Comparison of ENCODE assay signal across 12 cellular contexts in genomic region chr17:79027274-79027924, GRCh38. TPM values are rescaled to one million over a fixed set of nuclear protein-coding genes. Genes with fewer than 3 reads are reported as not detected.
A peak's percentile ranks its signal among the peaks of the same experiment; 100 is the strongest.
DNase-seq lines count a peak whose midpoint lies in the region; ATAC-seq and TF ChIP-seq lines count a peak whose summit lies in the region.
"Had no signal": no experiment of that assay in that cellular context is flagged by ENCODE, and none has a peak within 500 bp of the region (broad histone marks: within the 10 kb centered on the region; RNA-seq: fewer than 3 reads in every experiment).

No MANE protein-coding gene starts in this region.

- H3K36me3 ChIP-seq in Caco-2 (ENCODE audit: control insufficient read depth, insufficient read depth, low read length) (no peaks in the 10 kb centered on the region), heart right ventricle (no peaks in the 10 kb centered on the region)
- H3K36me3 ChIP-seq: HAP-1 had no signal

- peak overlapping the region; percentile 67 for H3K4me3 Mint-ChIP-seq in Caco-2 (ENCODE audit: unreplicated experiment)
- H3K4me3 Mint-ChIP-seq in T-helper 17 cell: no peak overlapping the region

- ATAC-seq in T-helper 17 cell: no peak
- peak in 6 of 8 donors; percentile 1 to 31 (median 7) for ATAC-seq in heart right ventricle
- no peak for ATAC-seq in HG03196 (IDR thresholded peaks at IDR 0.05; ENCODE audit: unreplicated experiment)
- no peak for ATAC-seq in HG02588 (IDR thresholded peaks at IDR 0.05; ENCODE audit: unreplicated experiment)
- ATAC-seq: naive thymus-derived CD8-positive, alpha-beta T cell had no signal

- H3K4me3 ChIP-seq in Caco-2 (ENCODE audit: low read depth, low read length) (peak overlapping the region; percentile 6; the same call in 1 of the 2 replicates), heart right ventricle (peak overlapping the region in 9 of 10 donors; percentile 6 to 83 (median 78))
- H3K4me3 ChIP-seq: HAP-1 had no signal

- TF ChIP-seq CTCF in Caco-2 (IDR thresholded peaks at IDR 0.05; ENCODE audit: insufficient read depth in 1 of 2, low read depth in 1 of 2, low read length in 1 of 2, severe bottlenecking in 1 of 2, unreplicated experiment in 1 of 2) (no peak), heart right ventricle (IDR thresholded peaks at IDR 0.05) (no peak)

- H3K27me3 ChIP-seq in Caco-2 (replicated peaks; ENCODE audit: control insufficient read depth, insufficient read depth, low read length) (no peaks in the 10 kb centered on the region), heart right ventricle (peaks cover 0 to 72% (median 0%) of the 10 kb centered on the region in 7 donors)

- DNase-seq in Caco-2 (peak; percentile 52 to 71), T-helper 17 cell (no peak), heart right ventricle (no peak), retina (peak; percentile 41), NOMO-1 treated with DMSO at 0.1 percent for 48 hours (lab: John Stamatoyannopoulos, UW; ENCODE audit: unreplicated experiment) (no peak), NCI-H1048 (lab: John Stamatoyannopoulos, UW) (no peak)
- DNase-seq: activated gamma-delta T cell treated with Interleukin-2 at 50 U/mL for 16 hours, NCI-H2107 had no signal

- CTCF ChIA-PET in Caco-2 (lab: Charles Lee): interaction anchor here (0.7 to 2.7 kb wide), 7 partner anchors 9 to 61 kb away, joined by 3 to 23 read pairs (median 4); partner anchors contain the start of gene ENGASE

- H3K36me3 Mint-ChIP-seq in Caco-2 (ENCODE audit: insufficient read depth, unreplicated experiment): peaks cover 9% of the 10 kb centered on the region
- H3K36me3 Mint-ChIP-seq in T-helper 17 cell (ENCODE audit: low read depth): peaks cover 6% of the 10 kb centered on the region

- H3K27ac Mint-ChIP-seq in Caco-2 (ENCODE audit: unreplicated experiment) (peak overlapping the region; percentile 98), T-helper 17 cell (peak overlapping the region; percentile 51)
- H3K27ac Mint-ChIP-seq: naive thymus-derived CD8-positive, alpha-beta T cell had no signal

- H3K27ac ChIP-seq in heart right ventricle: peak overlapping the region; percentile 28 to 95 (median 90)

- H3K4me1 Mint-ChIP-seq in Caco-2 (ENCODE audit: low read depth, unreplicated experiment) (peaks cover 37% of the 10 kb centered on the region), T-helper 17 cell (peaks cover 10% of the 10 kb centered on the region)

- peaks cover 44% of the 10 kb centered on the region for H3K4me1 ChIP-seq in Caco-2
- peaks cover 38 to 74% (median 61%) of the 10 kb centered on the region in 9 donors for H3K4me1 ChIP-seq in heart right ventricle

- H3K9me3 ChIP-seq in Caco-2 (no peaks in the 10 kb centered on the region), T-helper 17 cell (ENCODE audit: control insufficient read depth, low read length, poor library complexity, severe bottlenecking) (no peaks in the 10 kb centered on the region), heart right ventricle (no peaks in the 10 kb centered on the region)
- H3K9me3 ChIP-seq: HAP-1 had no signal

- POLR2A ChIA-PET in Caco-2 (lab: Charles Lee): interaction anchor here (0.6 to 1.8 kb wide), 5 partner anchors 18 to 296 kb away, joined by 3 to 11 read pairs (median 5); partner anchors contain the start of genes CANT1 and ENGASE

- WGBS in heart right ventricle, 2 donors: 4 to 7% methylated on average over 10 of the region's 10 CpGs

- H3K9me3 Mint-ChIP-seq in Caco-2 (ENCODE audit: unreplicated experiment): no peaks in the 10 kb centered on the region
- H3K9me3 Mint-ChIP-seq: naive thymus-derived CD8-positive, alpha-beta T cell had no signal

- intact Hi-C loops in Caco-2 (cut with micrococcal nuclease; ENCODE audit: unreplicated experiment): no loop called here
- intact Hi-C loops in heart right ventricle (cut with DNase I): loop anchor here in 1 of 10 donors (10.0 kb wide), 1 partner anchor 47 kb away; the partner anchor contains the start of gene ENGASE

- TSS peak; percentile 41 for BruUV-seq in Caco-2 (replicated peaks; lab: Mats Ljungman, UMichigan)

- H3K27me3 Mint-ChIP-seq in Caco-2 (ENCODE audit: insufficient read depth, unreplicated experiment) (no peaks in the 10 kb centered on the region), T-helper 17 cell (peaks cover 51% of the 10 kb centered on the region)

RNA-seq across cellular contexts. Expression of gene C1QTNF1, which starts 3.4 kb away (rescaled TPM):
- total RNA-seq in Caco-2 (2022) (16.1 and 19.9 TPM in 2 replicates), T-helper 17 cell (under 1 TPM in 1 of 2 donors, not detected in 1; 0.13 TPM), heart right ventricle (100 to 1,000 TPM in 3 of 10 donors, 10 to 100 TPM in 7; 29.3 to 685 (median 62.8) TPM)
- 100 to 1,000 TPM; 108 to 224 TPM for polyA plus RNA-seq in heart right ventricle
- total RNA-seq: naive thymus-derived CD8-positive, alpha-beta T cell had no signal
- polyA plus RNA-seq: naive thymus-derived CD8-positive, alpha-beta T cell had no signal

RNA-seq across cellular contexts. Expression of gene CANT1, which starts 17.8 kb away (rescaled TPM):
- total RNA-seq in Caco-2 (2022) (68.9 and 86.4 TPM in 2 replicates), T-helper 17 cell (10 to 100 TPM; 47.8 to 50.2 TPM), heart right ventricle (10 to 100 TPM; 19.9 to 33.4 (median 24.4) TPM)
- 10 to 100 TPM in 1 of 2 donors, 1 to 10 TPM in 1; 4.1 to 16.7 TPM for polyA plus RNA-seq in heart right ventricle

RNA-seq across cellular contexts. Expression of gene ENGASE, which starts 47.2 kb away (rescaled TPM):
- 50.0 and 52.5 TPM in 2 replicates for total RNA-seq in Caco-2 (2022)
- total RNA-seq in T-helper 17 cell: 10 to 100 TPM; 56.2 to 60.1 TPM
- total RNA-seq in heart right ventricle: 10 to 100 TPM; 20.1 to 45.5 (median 26.6) TPM
- 10 to 100 TPM in 1 of 2 donors, 1 to 10 TPM in 1; 9.7 to 54.1 TPM for polyA plus RNA-seq in heart right ventricle

RNA-seq across cellular contexts. Expression of gene LGALS3BP, which starts 47.7 kb away (rescaled TPM):
- total RNA-seq in Caco-2 (2022) (65.4 and 68.1 TPM in 2 replicates), T-helper 17 cell (10 to 100 TPM; 31.7 to 45.2 TPM), heart right ventricle (100 to 1,000 TPM; 362 to 852 (median 568) TPM)
- 100 to 1,000 TPM; 196 to 268 TPM for polyA plus RNA-seq in heart right ventricle

Comparison
In these comparisons a context has a peak if more than half of its experiments do, and no peak if none do; other contexts are left out.
1. DNase-seq: peak in Caco-2 (2 of 2) and retina (single experiment); none in T-helper 17 cell (0 of 3), heart right ventricle (0 of 2), NOMO-1 treated with DMSO at 0.1 percent for 48 hours (single experiment) and NCI-H1048 (single experiment).
2. ATAC-seq: peak in heart right ventricle (6 of 8); none in T-helper 17 cell (single experiment), HG03196 (single experiment) and HG02588 (single experiment).
3. RNA of gene C1QTNF1, which starts 3.4 kb away (total RNA-seq): 29.3 to 685 TPM in heart right ventricle and 16.1 to 19.9 TPM in Caco-2; 0.13 TPM in T-helper 17 cell; every median in the first group is over 10 times any median in the second.